In genomic region chr1:234874291-234875288, GRCh38 we compare ENCODE assay signal across 14 cellular contexts.
DNase-seq lines count a peak whose midpoint lies in the region; ATAC-seq, FAIRE-seq and TF ChIP-seq lines count a peak whose summit lies in the region.
"Had no signal": no experiment of that assay in that cellular context is flagged by ENCODE, and none has a peak within 500 bp of the region (broad histone marks: within the 10 kb centered on the region; RNA-seq: fewer than 3 reads in every experiment).

No MANE protein-coding gene starts in this region.

- no peaks in the 10 kb centered on the region for H3K36me3 Mint-ChIP-seq in GM23338 (ENCODE audit: low read depth)
- no peaks in the 10 kb centered on the region for H3K36me3 Mint-ChIP-seq in activated CD4-positive, alpha-beta T cell treated with anti-CD3 and anti-CD28 coated beads, Interleukin-2, amount 10 ng/mL, durations not matched to agents 7 days and 5 days (ENCODE audit: low read depth)
- H3K36me3 Mint-ChIP-seq: naive B cell had no signal

- H3K4me3 Mint-ChIP-seq in GM23338 = no peak overlapping the region
- H3K4me3 Mint-ChIP-seq in activated CD4-positive, alpha-beta T cell treated with anti-CD3 and anti-CD28 coated beads, Interleukin-2, amount 10 ng/mL, durations not matched to agents 7 days and 5 days = no peak overlapping the region
- H3K4me3 Mint-ChIP-seq: naive B cell had no signal

- H2AFZ ChIP-seq in GM23338 = 0 out of 2 replicates have a peak overlapping the region, but pooled peaks have one; percentile 52

- H3K27ac Mint-ChIP-seq in GM23338 = no peak overlapping the region; the same call in 1 of the 2 replicates
- no peak overlapping the region for H3K27ac Mint-ChIP-seq in activated CD4-positive, alpha-beta T cell treated with anti-CD3 and anti-CD28 coated beads, Interleukin-2, amount 10 ng/mL, durations not matched to agents 7 days and 5 days
- H3K27ac Mint-ChIP-seq: naive B cell had no signal

- no peak overlapping the region for H3K4me2 ChIP-seq in GM23338

- H3K4me3 ChIP-seq in GM23338 (no peak overlapping the region), skin epidermis (no peak overlapping the region)
- H3K4me3 ChIP-seq: tibial artery had no signal

- no peaks in the 10 kb centered on the region for H3F3A ChIP-seq in GM23338 (replicated peaks; ENCODE audit: low read depth)

- peaks cover 4% of the 10 kb centered on the region for H3K27me3 Mint-ChIP-seq in GM23338 (ENCODE audit: insufficient read depth, low read depth, poor library complexity)
- H3K27me3 Mint-ChIP-seq in activated CD4-positive, alpha-beta T cell treated with anti-CD3 and anti-CD28 coated beads, Interleukin-2, amount 10 ng/mL, durations not matched to agents 7 days and 5 days = no peaks in the 10 kb centered on the region

- no peaks in the 10 kb centered on the region for H3K9me2 ChIP-seq in GM23338 (ENCODE audit: insufficient read depth)

- H3K27ac ChIP-seq in GM23338 (ENCODE audit: low read depth) (no peak overlapping the region), skin epidermis (peak overlapping the region in 12 of 21 experiments; percentile 17 to 69 (median 50)), foreskin keratinocyte (no peak overlapping the region)
- H3K27ac ChIP-seq: RWPE1, tibial artery had no signal

- no peaks in the 10 kb centered on the region for H3K4me1 ChIP-seq in GM23338 (ENCODE audit: insufficient read depth)
- H3K4me1 ChIP-seq in foreskin keratinocyte = no peaks in the 10 kb centered on the region

- TF ChIP-seq CTCF in GM23338 (conservative IDR thresholded peaks at IDR 0.05; ENCODE audit: low read depth in 2 of 2) = no peak
- no peak for TF ChIP-seq CTCF in GM20000 (IDR thresholded peaks at IDR 0.05; ENCODE audit: extremely low read depth, missing control alignments)
- no peak for TF ChIP-seq CTCF in foreskin keratinocyte (conservative IDR thresholded peaks at IDR 0.05)

- H3K79me2 ChIP-seq in GM23338 (replicated peaks; ENCODE audit: insufficient read depth) = no peaks in the 10 kb centered on the region

- H3K36me3 ChIP-seq in GM23338 (ENCODE audit: insufficient read depth) = no peaks in the 10 kb centered on the region
- H3K36me3 ChIP-seq: tibial artery had no signal

- H3K4me1 Mint-ChIP-seq in GM23338 = peaks cover 3% of the 10 kb centered on the region; the same call in 2 of the 3 replicates
- peaks cover 24% of the 10 kb centered on the region for H3K4me1 Mint-ChIP-seq in activated CD4-positive, alpha-beta T cell treated with anti-CD3 and anti-CD28 coated beads, Interleukin-2, amount 10 ng/mL, durations not matched to agents 7 days and 5 days

- no peaks in the 10 kb centered on the region for H3K9me3 Mint-ChIP-seq in GM23338
- no peaks in the 10 kb centered on the region for H3K9me3 Mint-ChIP-seq in activated CD4-positive, alpha-beta T cell treated with anti-CD3 and anti-CD28 coated beads, Interleukin-2, amount 10 ng/mL, durations not matched to agents 7 days and 5 days

- no peak for DNase-seq in GM23338 (ENCODE audit: low spot score)
- peak; percentile 97 for DNase-seq in RCC 7860 (ENCODE audit: low spot score)
- DNase-seq in kidney tubule cell (ENCODE audit: low spot score) = peak; percentile 93
- no peak for DNase-seq in GM20000 (ENCODE audit: low spot score)
- no peak for DNase-seq in activated CD4-positive, alpha-beta T cell treated with anti-CD3 and anti-CD28 coated beads, Interleukin-2, amount 10 ng/mL, durations not matched to agents 7 days and 5 days
- no peak for DNase-seq in foreskin keratinocyte
- DNase-seq: activated CD8-positive, alpha-beta memory T cell treated with anti-CD3 and anti-CD28 coated beads, Interleukin-2, amount 50 U/mL, for 4 hours; dermis blood vessel endothelial cell; naive B cell; tibial artery had no signal

- CTCF ChIA-PET in activated CD4-positive, alpha-beta T cell treated with anti-CD3 and anti-CD28 coated beads, Interleukin-2, amount 10 ng/mL, durations not matched to agents 7 days and 5 days (lab: Charles Lee) = interaction anchor here (0.7 to 0.9 kb wide), 2 partner anchors 9 to 43 kb away, joined by 3 to 5 read pairs; no protein-coding TSS in a partner anchor

- no peaks in the 10 kb centered on the region for H3K27me3 ChIP-seq in GM23338 (ENCODE audit: insufficient read depth)
- no peaks in the 10 kb centered on the region for H3K27me3 ChIP-seq in foreskin keratinocyte
- H3K27me3 ChIP-seq: tibial artery had no signal

- peak; percentile 94 for FAIRE-seq in RCC 7860 (lab: Jason Lieb, UNC)
- FAIRE-seq: keratinocyte had no signal

- no peaks in the 10 kb centered on the region for H4K20me1 ChIP-seq in GM23338 (replicated peaks; ENCODE audit: insufficient read depth)

- POLR2A ChIA-PET in activated CD4-positive, alpha-beta T cell treated with anti-CD3 and anti-CD28 coated beads, Interleukin-2, amount 10 ng/mL, durations not matched to agents 7 days and 5 days (lab: Charles Lee) = no interaction called here

- no peak for ATAC-seq in GM23338
- no peak for ATAC-seq in GM18511 (IDR thresholded peaks at IDR 0.05; ENCODE audit: unreplicated experiment)
- ATAC-seq in foreskin keratinocyte = no peak

TF ChIP-seq in GM23338, 12 proteins besides CTCF, POLR2A, EP300 and RAD21 (continues in another document):
- no peak for TF ChIP-seq NANOG (IDR thresholded peaks at IDR 0.05; ENCODE audit: borderline replicate concordance)
- no peak for TF ChIP-seq EZH2 (IDR thresholded peaks at IDR 0.05; ENCODE audit: low read depth, unreplicated experiment)
- no peak for TF ChIP-seq ETS1 (IDR thresholded peaks at IDR 0.05)
- TF ChIP-seq ZNF331 (CRISPR knock-in tag; IDR thresholded peaks at IDR 0.05; ENCODE audit: low read depth) = no peak
- no peak for TF ChIP-seq JUNB (IDR thresholded peaks at IDR 0.05; ENCODE audit: unreplicated experiment)
- no peak for TF ChIP-seq EZH2phosphoT487 (IDR thresholded peaks at IDR 0.05; ENCODE audit: unreplicated experiment)
- no peak for TF ChIP-seq STAT1 (IDR thresholded peaks at IDR 0.05; ENCODE audit: unreplicated experiment)
- TF ChIP-seq CREB1 (CRISPR knock-in tag; IDR thresholded peaks at IDR 0.05; ENCODE audit: low read depth) = no peak
- TF ChIP-seq POLR2AphosphoS5 (IDR thresholded peaks at IDR 0.05; ENCODE audit: low read depth) = no peak
- no peak for TF ChIP-seq ZNF114 (CRISPR knock-in tag; IDR thresholded peaks at IDR 0.05)
- TF ChIP-seq REST (IDR thresholded peaks at IDR 0.05; ENCODE audit: unreplicated experiment) = no peak

Comparison
In these comparisons a context has a peak if more than half of its experiments do, and no peak if none do; other contexts are left out.
1. DNase-seq: peak in RCC 7860 (single experiment) and kidney tubule cell (single experiment); none in GM23338 (single experiment), GM20000 (single experiment), activated CD4-positive, alpha-beta T cell treated with anti-CD3 and anti-CD28 coated beads, Interleukin-2, amount 10 ng/mL, durations not matched to agents 7 days and 5 days (single experiment) and foreskin keratinocyte (0 of 2).
2. H3K27ac ChIP-seq: peak in skin epidermis (12 of 21); none in GM23338 (single experiment) and foreskin keratinocyte (single experiment).